Comparison of ENCODE assay signal across 11 cellular contexts in the genomic region with DNA sequence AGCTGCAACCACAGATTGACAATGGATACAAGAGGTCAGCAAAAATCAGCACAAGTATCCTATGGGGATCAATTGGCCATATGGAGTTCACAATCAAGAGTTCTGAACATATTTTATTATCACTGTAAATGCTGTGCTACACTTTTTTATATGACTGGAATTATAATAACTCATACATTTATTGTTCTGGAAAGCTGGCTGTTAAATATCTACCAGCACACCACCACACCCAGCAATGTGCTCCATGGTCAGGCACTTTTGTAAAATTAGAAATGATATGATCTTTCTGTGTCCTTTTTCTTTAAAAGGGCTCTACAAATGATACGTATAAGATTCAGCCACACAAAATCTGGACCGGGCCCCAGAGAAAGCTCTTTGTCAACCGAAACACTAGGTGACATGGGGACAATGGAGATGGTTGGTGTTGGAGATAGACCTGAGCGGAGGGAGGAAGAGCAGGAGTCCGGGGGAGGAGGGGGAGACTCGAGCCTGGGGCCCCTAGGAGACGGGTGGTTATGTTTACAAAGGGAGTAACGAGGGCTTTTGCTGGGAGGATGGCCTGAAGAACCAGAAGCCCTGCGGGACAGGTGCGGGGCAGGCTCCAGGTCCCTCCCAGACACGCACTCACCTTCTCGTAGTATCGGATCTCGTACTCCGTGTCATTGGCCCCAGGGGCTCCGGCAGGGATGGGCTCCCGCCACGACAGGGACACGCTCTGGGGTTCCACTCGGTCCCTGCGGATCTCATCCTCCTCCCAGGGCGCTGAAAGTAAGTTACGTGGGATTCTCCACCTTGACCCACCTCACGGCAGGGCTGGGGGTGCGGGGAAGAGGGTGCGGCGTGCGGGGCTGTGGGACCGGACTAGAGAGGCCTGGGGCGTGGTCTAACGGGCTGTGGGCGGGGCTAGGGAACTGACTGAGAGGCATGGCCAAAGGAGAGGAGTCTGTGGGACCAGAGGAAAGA. TPM values are rescaled to one million over a fixed set of nuclear protein-coding genes. Genes with fewer than 3 reads are reported as not detected.
DNase-seq lines count a peak whose midpoint lies in the region; ATAC-seq and TF ChIP-seq lines count a peak whose summit lies in the region.
"Had no signal": no experiment of that assay in that cellular context is flagged by ENCODE, and none has a peak within 500 bp of the region (broad histone marks: within the 10 kb centered on the region; RNA-seq: fewer than 3 reads in every experiment).

No MANE protein-coding gene starts in this region.

- H3K9me3 ChIP-seq in IMR-90 (ENCODE audit: control insufficient read depth, insufficient read depth, low read length) (no peaks in the 10 kb centered on the region), neuronal stem cell (replicated peaks in 1 of 2; ENCODE audit: control insufficient read depth in 2 of 2, insufficient read depth in 1 of 2, low read depth in 1 of 2, low read length in 2 of 2) (no peaks in the 10 kb centered on the region), spleen (peaks cover 0 to 5% (median 0%) of the 10 kb centered on the region in 8 donors)

- H4K91ac ChIP-seq in IMR-90 (ENCODE audit: insufficient read depth, low read depth, low read length), result no peak overlapping the region
- H4K91ac ChIP-seq in neuronal stem cell (ENCODE audit: low read depth, low read length, poor library complexity), result no peak overlapping the region

- intact Hi-C loops in IMR-90 (cut with micrococcal nuclease), result no loop called here
- intact Hi-C loops in spleen (cut with DNase I; ENCODE audit: low total_unique reads), result no loop called here

- H3K36me3 Mint-ChIP-seq in glutamatergic neuron (ENCODE audit: unreplicated experiment), result no peaks in the 10 kb centered on the region

- no peak overlapping the region for H4K5ac ChIP-seq in IMR-90 (ENCODE audit: low read depth, low read length)

- H3K36me3 ChIP-seq in IMR-90 (ENCODE audit: control insufficient read depth, insufficient read depth, low read length) (no peaks in the 10 kb centered on the region), neuronal stem cell (replicated peaks in 1 of 2; ENCODE audit: control insufficient read depth in 2 of 2, insufficient read depth in 2 of 2, low read length in 2 of 2) (no peaks in the 10 kb centered on the region), spleen (no peaks in the 10 kb centered on the region)

- peaks cover 2% of the 10 kb centered on the region for H3K9me3 Mint-ChIP-seq in glutamatergic neuron (ENCODE audit: unreplicated experiment)
- H3K9me3 Mint-ChIP-seq: CD4-positive, alpha-beta T cell had no signal

- dilution Hi-C loops in IMR-90 (cut with HindIII; ENCODE audit: low sequenced_read_pairs, unreplicated experiment), result no loop called here

- POLR2A ChIA-PET in GM10248 (lab: Yijun Ruan, JAX) (no interaction called here), IMR-90 (lab: Charles Lee; ENCODE audit: unreplicated experiment) (interaction anchor here (0.6 kb wide), 1 partner anchor 111 kb away, joined by 8 read pairs; no protein-coding TSS in a partner anchor)

- no TSS peak for BruUV-seq in IMR-90 (replicated peaks; lab: Mats Ljungman, UMichigan)

- no peak overlapping the region for H3K27ac Mint-ChIP-seq in glutamatergic neuron (ENCODE audit: unreplicated experiment)
- H3K27ac Mint-ChIP-seq: CD4-positive, alpha-beta T cell had no signal

- H3K27ac ChIP-seq in IMR-90 (ENCODE audit: insufficient read depth, low read length) (no peak overlapping the region), neuronal stem cell (replicated peaks; ENCODE audit: low read length) (no peak overlapping the region), spleen (no peak overlapping the region)
- H3K27ac ChIP-seq: HL-60 had no signal

- H2BK20ac ChIP-seq in IMR-90 (ENCODE audit: low read depth, low read length), result no peak overlapping the region

- no peak for TF ChIP-seq CTCF in GM10248 (IDR thresholded peaks at IDR 0.05; ENCODE audit: control extremely low read depth, extremely low read depth, low read depth, missing control alignments)
- no peak for TF ChIP-seq CTCF in IMR-90 (conservative IDR thresholded peaks at IDR 0.05; ENCODE audit: low read depth, low read length)
- no peak for TF ChIP-seq CTCF in glutamatergic neuron (IDR thresholded peaks at IDR 0.05; ENCODE audit: partially characterized antibody, unreplicated experiment)
- TF ChIP-seq CTCF in spleen (IDR thresholded peaks at IDR 0.05 in 8 of 11, conservative IDR thresholded peaks at IDR 0.05 in 3 of 11), result no peak

- H2BK120ac ChIP-seq in IMR-90 (ENCODE audit: low read depth, low read length) (no peak overlapping the region), neuronal stem cell (ENCODE audit: low read depth, low read length) (no peak overlapping the region)

- H4K20me1 ChIP-seq in IMR-90 (ENCODE audit: insufficient read depth, low read length), result no peaks in the 10 kb centered on the region

- H3K4me3 ChIP-seq in IMR-90 (ENCODE audit: insufficient read depth, low read depth, low read length) (no peak overlapping the region), neuronal stem cell (ENCODE audit: low read length in 2 of 2) (peak overlapping the region in 1 of 2 donors; percentile 78), spleen (no peak overlapping the region)

- H3K4me1 Mint-ChIP-seq in glutamatergic neuron (ENCODE audit: low read depth, unreplicated experiment), result no peaks in the 10 kb centered on the region

- TF ChIP-seq POLR2A in IMR-90 (IDR thresholded peaks at IDR 0.05; ENCODE audit: low read depth, low read length) (no peak), spleen (IDR thresholded peaks at IDR 0.05) (no peak)

- H3K27me3 Mint-ChIP-seq in glutamatergic neuron (ENCODE audit: unreplicated experiment), result peaks cover 8% of the 10 kb centered on the region

- H3K4ac ChIP-seq in IMR-90 (ENCODE audit: low read depth, low read length) (no peak overlapping the region), neuronal stem cell (ENCODE audit: low read length) (no peak overlapping the region)

- H3K14ac ChIP-seq in IMR-90 (replicated peaks; ENCODE audit: low read depth, low read length) (no peak overlapping the region), neuronal stem cell (ENCODE audit: low read length) (no peak overlapping the region)

- CTCF ChIA-PET in GM10248 (lab: Yijun Ruan, JAX) (no interaction called here), IMR-90 (lab: Yijun Ruan, JAX) (no interaction called here)

- H3K4me1 ChIP-seq in IMR-90 (ENCODE audit: control insufficient read depth, insufficient read depth, low read length) (no peaks in the 10 kb centered on the region), neuronal stem cell (ENCODE audit: control insufficient read depth in 2 of 2, insufficient read depth in 1 of 2, low read depth in 1 of 2, low read length in 2 of 2) (no peaks in the 10 kb centered on the region), spleen (no peaks in the 10 kb centered on the region)

- no peak overlapping the region for H3K56ac ChIP-seq in IMR-90 (ENCODE audit: extremely low read depth, insufficient read depth, low read length)

- H2BK15ac ChIP-seq in IMR-90 (ENCODE audit: low read depth, low read length) (no peak overlapping the region), neuronal stem cell (ENCODE audit: low read length) (peak overlapping the region; percentile 22)

- ATAC-seq in IMR-90 (ENCODE audit: low read depth), result peak; percentile 24; the same call in 1 of the 2 replicates
- ATAC-seq in GM21515 (IDR thresholded peaks at IDR 0.05; ENCODE audit: unreplicated experiment), result no peak

- H3K4me2 ChIP-seq in IMR-90 (ENCODE audit: low read depth, low read length) (peak overlapping the region; percentile 33; the same call in 1 of the 2 replicates), neuronal stem cell (ENCODE audit: insufficient read depth, low read length, poor library complexity, severe bottlenecking) (peak overlapping the region; percentile 84)

- no peak overlapping the region for H2AK9ac ChIP-seq in IMR-90 (replicated peaks; ENCODE audit: low read depth, low read length, poor library complexity)

- H2AK5ac ChIP-seq in IMR-90 (ENCODE audit: low read depth, low read length), result no peak overlapping the region
- no peak overlapping the region for H2AK5ac ChIP-seq in neuronal stem cell (ENCODE audit: low read depth, low read length)

- H2BK12ac ChIP-seq in neuronal stem cell (ENCODE audit: low read length), result no peak overlapping the region

- H4K8ac ChIP-seq in IMR-90 (ENCODE audit: low read depth in 2 of 2, low read length in 2 of 2) (no peak overlapping the region), neuronal stem cell (ENCODE audit: low read depth, low read length) (no peak overlapping the region)

- no peak overlapping the region for H3K18ac ChIP-seq in IMR-90 (ENCODE audit: low read depth, low read length)
- peak overlapping the region; percentile 89 for H3K18ac ChIP-seq in neuronal stem cell (ENCODE audit: low read length)

- H3K9me1 ChIP-seq in IMR-90 (ENCODE audit: insufficient read depth, low read length), result no peaks in the 10 kb centered on the region

- in situ Hi-C loops in IMR-90 (cut with MboI; ENCODE audit: low sequenced_read_pairs), result no loop called here

- H3K4me3 Mint-ChIP-seq in glutamatergic neuron (ENCODE audit: unreplicated experiment), result peak overlapping the region; percentile 55
- H3K4me3 Mint-ChIP-seq: CD4-positive, alpha-beta T cell had no signal

- H3K9ac ChIP-seq in IMR-90 (ENCODE audit: low read depth, low read length), result no peak overlapping the region
- H3K9ac ChIP-seq in neuronal stem cell (ENCODE audit: low read depth, low read length, poor library complexity), result peak overlapping the region; percentile 79

- DNase-seq in GM10248 (ENCODE audit: extremely low spot score) (peak; percentile 33), IMR-90 (no peak), glutamatergic neuron (peak; percentile 66), neuronal stem cell (ENCODE audit: low spot score) (peak; percentile 33), spleen (no peak), kidney tubule cell (ENCODE audit: low spot score) (no peak)
- DNase-seq: CD4-positive, alpha-beta T cell; NCI-H2029 treated with DMSO at 0.1 percent for 48 hours; SHP77 treated with DMSO at 0.1 percent for 48 hours had no signal

- H3K79me1 ChIP-seq in IMR-90 (ENCODE audit: low read depth in 1 of 2, low read length in 2 of 2) (no peaks in the 10 kb centered on the region), neuronal stem cell (ENCODE audit: low read depth, low read length) (no peaks in the 10 kb centered on the region)

- H2AFZ ChIP-seq in IMR-90 (replicated peaks; ENCODE audit: low read length, poor library complexity) (peak overlapping the region; percentile 82), neuronal stem cell (ENCODE audit: low read length) (peak overlapping the region; percentile 70)

- WGBS in IMR-90 (ENCODE audit: extremely low coverage in 2 of 2, insufficient read length in 1 of 2), 2 experiments, result no CpG with 5 or more reads among the region's 32 CpGs
- WGBS in neuronal stem cell (ENCODE audit: extremely low coverage in 2 of 2, insufficient read length in 2 of 2, insufficient replicate concordance in 1 of 2), 2 donors, result no CpG with 5 or more reads among the region's 32 CpGs
- 19 to 35% (median 29%) methylated on average over 29 to 32 of the region's 32 CpGs for WGBS in spleen, 5 donors

- no peak overlapping the region for H2BK5ac ChIP-seq in IMR-90 (ENCODE audit: low read depth, low read length, poor library complexity, severe bottlenecking)
- H2BK5ac ChIP-seq in neuronal stem cell (ENCODE audit: low read length), result no peak overlapping the region

- H3K27me3 ChIP-seq in IMR-90 (ENCODE audit: control insufficient read depth, insufficient read depth, low read length), result peaks cover 10% of the 10 kb centered on the region
- peaks cover 0 to 50% (median 9%) of the 10 kb centered on the region in 3 experiments for H3K27me3 ChIP-seq in neuronal stem cell (ENCODE audit: control insufficient read depth in 3 of 3, insufficient read depth in 3 of 3, low read depth in 1 of 3, low read length in 3 of 3)
- H3K27me3 ChIP-seq in spleen (replicated peaks in 1 of 7), result peaks cover 0 to 61% (median 20%) of the 10 kb centered on the region in 7 donors

- H3K23ac ChIP-seq in IMR-90 (ENCODE audit: low read depth, low read length), result no peak overlapping the region
- H3K23ac ChIP-seq in neuronal stem cell (ENCODE audit: low read depth, low read length, poor library complexity), result no peak overlapping the region

- no peak for TF ChIP-seq RAD21 in IMR-90 (IDR thresholded peaks at IDR 0.05; ENCODE audit: low read length)

RNA-seq across cellular contexts. Expression of a gene that starts 30.0 kb away (rescaled TPM):
- total RNA-seq in IMR-90 (2012; rRNA removed) (not detected in 2 replicates), glutamatergic neuron (ENCODE audit: unreplicated experiment) (4.8 TPM), spleen (under 1 TPM in 4 of 7 donors, not detected in 3; 0.07 to 0.43 (median 0.26) TPM)
- polyA plus RNA-seq in IMR-90 (2012; rRNA removed) (not detected in 2 replicates), spleen (under 1 TPM; 0.02 to 0.10 (median 0.02) TPM)
- not detected in 2 replicates for polyA plus RNA-seq in IMR-90 (2012; cell fraction: cytosol; rRNA removed)
- polyA plus RNA-seq in IMR-90 (2012; cell fraction: nucleus; rRNA removed; ENCODE audit: low replicate concordance), result 0.01 TPM in 2 replicates
- polyA plus RNA-seq in neuronal stem cell (2013, experiment 1 of 2), result 0.31 TPM
- polyA plus RNA-seq in neuronal stem cell (2013, experiment 2 of 2), result 0.21 TPM
- total RNA-seq: CD4-positive, alpha-beta T cell had no signal

RNA-seq across cellular contexts. Expression of a gene that starts 42.6 kb away (rescaled TPM):
- total RNA-seq in IMR-90 (2012; rRNA removed), result 5.9 and 6.1 TPM in 2 replicates
- polyA plus RNA-seq in IMR-90 (2012; rRNA removed), result 25.2 and 25.7 TPM in 2 replicates
- polyA plus RNA-seq in IMR-90 (2012; cell fraction: cytosol; rRNA removed), result 10.8 and 14.8 TPM in 2 replicates
- polyA plus RNA-seq in IMR-90 (2012; cell fraction: nucleus; rRNA removed; ENCODE audit: low replicate concordance), result 13.9 and 16.8 TPM in 2 replicates
- 10.4 TPM for total RNA-seq in glutamatergic neuron (ENCODE audit: unreplicated experiment)
- polyA plus RNA-seq in neuronal stem cell (2013, experiment 1 of 2), result 69.7 TPM
- 69.6 TPM for polyA plus RNA-seq in neuronal stem cell (2013, experiment 2 of 2)
- 1 to 10 TPM; 1.2 to 8.2 (median 4.3) TPM for total RNA-seq in spleen
- polyA plus RNA-seq in spleen, result 1 to 10 TPM; 1.5 to 7.7 (median 3.9) TPM

RNA-seq across cellular contexts. Expression of a gene that starts 58.7 kb away (rescaled TPM):
- total RNA-seq in IMR-90 (2012; rRNA removed) (0.28 and 0.54 TPM in 2 replicates), glutamatergic neuron (ENCODE audit: unreplicated experiment) (112 TPM), spleen (1 to 10 TPM; 1.8 to 9.2 (median 3.1) TPM)
- polyA plus RNA-seq in IMR-90 (2012; rRNA removed) (0.46 and 0.55 TPM in 2 replicates), spleen (1 to 10 TPM; 1.4 to 2.3 (median 1.8) TPM)
- polyA plus RNA-seq in IMR-90 (2012; cell fraction: cytosol; rRNA removed), result 0.60 and 0.92 TPM in 2 replicates
- polyA plus RNA-seq in IMR-90 (2012; cell fraction: nucleus; rRNA removed; ENCODE audit: low replicate concordance), result 0.26 and 0.32 TPM in 2 replicates
- 0.39 TPM for polyA plus RNA-seq in neuronal stem cell (2013, experiment 1 of 2)
- polyA plus RNA-seq in neuronal stem cell (2013, experiment 2 of 2), result 0.48 TPM

Comparison
In these comparisons a context has a peak if more than half of its experiments do, and no peak if none do; other contexts are left out.
1. DNase-seq: peak in GM10248 (single experiment), glutamatergic neuron (single experiment) and neuronal stem cell (single experiment); none in IMR-90 (single experiment), spleen (single experiment) and kidney tubule cell (single experiment).
2. RNA of a gene that starts 58.7 kb away (total RNA-seq): 112 TPM in glutamatergic neuron (single experiment); 1.8 to 9.2 TPM in spleen and 0.28 to 0.54 TPM in IMR-90; every median in the first group is over 10 times any median in the second.